In the genomic region with DNA sequence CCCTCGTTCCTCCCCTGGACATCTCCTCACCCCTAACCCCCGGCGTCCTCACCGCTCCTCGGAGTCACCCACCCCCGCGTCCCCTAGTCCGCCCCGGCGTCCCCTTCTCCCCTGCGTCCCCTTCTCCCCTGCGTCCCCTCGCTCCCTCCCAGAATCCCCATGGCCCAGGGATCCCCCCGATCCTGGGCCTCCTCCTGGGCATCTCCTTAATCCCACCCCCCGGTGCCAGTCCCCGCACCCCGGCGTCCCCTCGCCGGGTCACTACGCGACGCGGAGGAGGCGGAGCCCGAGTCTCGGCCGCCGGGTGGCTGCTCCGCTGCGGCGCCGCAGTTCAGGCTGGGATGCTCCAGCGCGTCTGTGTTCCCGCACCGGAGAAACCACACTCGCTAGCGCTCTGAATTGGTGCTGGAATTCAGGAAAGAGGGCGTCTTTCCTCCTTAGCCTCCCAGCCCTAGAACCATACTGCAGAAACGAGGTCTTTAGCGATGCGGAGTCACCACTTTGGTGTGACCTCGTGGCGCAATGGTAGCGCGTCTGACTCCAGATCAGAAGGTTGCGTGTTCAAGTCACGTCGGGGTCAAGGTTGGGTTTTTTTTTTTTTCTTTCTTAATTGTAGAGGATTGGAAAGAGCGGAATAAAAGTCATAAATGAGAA, we compare ENCODE assay signal across 8 cellular contexts. TPM values are rescaled to one million over a fixed set of nuclear protein-coding genes. Genes with fewer than 3 reads are reported as not detected.
DNase-seq lines count a peak whose midpoint lies in the region; ATAC-seq and TF ChIP-seq lines count a peak whose summit lies in the region.

No MANE protein-coding gene starts in this region.

- peak overlapping the region; percentile 89 for H3K27ac ChIP-seq in 22Rv1

- ATAC-seq in GM18519 (IDR thresholded peaks at IDR 0.05; ENCODE audit: low FRiP score, unreplicated experiment) (peak; percentile 69), HG03175 (IDR thresholded peaks at IDR 0.05; ENCODE audit: unreplicated experiment) (peak; percentile 63)

- DNase-seq in NCI-H460 (ENCODE audit: extremely low read depth, low read depth), result peak; percentile 88
- peak; percentile 85 for DNase-seq in activated CD4-positive, alpha-beta T cell treated with anti-CD3 and anti-CD28 coated beads, Interleukin-2, amount 50 U/mL, for 1 hour
- peak; percentile 90 for DNase-seq in dedifferentiated amniotic fluid mesenchymal stem cell (ENCODE audit: extremely low spot score)
- peak; percentile 97 for DNase-seq in left kidney (ENCODE audit: low read depth, low spot score)
- DNase-seq in stimulated activated CD4-positive, alpha-beta T cell treated with anti-CD3 and anti-CD28 coated beads, Interleukin-1b, Interleukin-23, amount 100 ng/mL, for 4 hours (ENCODE audit: low read depth in 2 of 2), result peak; percentile 68 to 88

- no peak for TF ChIP-seq CTCF in 22Rv1 (IDR thresholded peaks at IDR 0.05)

RNA-seq across cellular contexts. Expression of gene SLC47A1, which starts 25.9 kb away (rescaled TPM):
- 25.6 and 29.6 TPM in 2 replicates for total RNA-seq in NCI-H460 (2014; rRNA removed; shearing (Covaris generic))
- polyA plus RNA-seq in NCI-H460 (2014; cell fraction: nucleus; rRNA removed), result 20.9 and 42.8 TPM in 2 replicates

Comparison
In these comparisons a context has a peak if more than half of its experiments do, and no peak if none do; other contexts are left out.
1. Peak in every context shown above with its lines: DNase-seq, ATAC-seq and H3K27ac ChIP-seq.